25 cellular contexts compared by ENCODE assay signal in genomic region chr11:85961130-85961529, GRCh38.
DNase-seq lines count a peak whose midpoint lies in the region; ATAC-seq, FAIRE-seq and TF ChIP-seq lines count a peak whose summit lies in the region.
"Had no signal": no experiment of that assay in that cellular context is flagged by ENCODE, and none has a peak within 500 bp of the region (broad histone marks: within the 10 kb centered on the region; RNA-seq: fewer than 3 reads in every experiment).

No MANE protein-coding gene starts in this region.

- H3K27ac ChIP-seq in IMR-90 (ENCODE audit: insufficient read depth, low read length) (no peak overlapping the region), dorsolateral prefrontal cortex (peak overlapping the region in 30 of 59 donors; percentile 1 to 71 (median 33))
- H3K27ac ChIP-seq: foreskin keratinocyte, KMS-11, neutrophil, stomach, transverse colon had no signal

- H2BK20ac ChIP-seq in IMR-90 (ENCODE audit: low read depth, low read length), result no peak overlapping the region

- H3K9me3 ChIP-seq in IMR-90 (ENCODE audit: control insufficient read depth, insufficient read depth, low read length), result no peaks in the 10 kb centered on the region
- H3K9me3 ChIP-seq: BE2C, neutrophil, stomach, transverse colon had no signal

- no CpG with 5 or more reads among the region's 6 CpGs for WGBS in IMR-90 (ENCODE audit: extremely low coverage in 2 of 2, insufficient read length in 1 of 2), 2 experiments

- H4K20me1 ChIP-seq in IMR-90 (ENCODE audit: insufficient read depth, low read length), result peaks cover 30% of the 10 kb centered on the region

- H3K23ac ChIP-seq in IMR-90 (ENCODE audit: low read depth, low read length), result 0 out of 2 replicates have a peak overlapping the region, but pooled peaks have one; percentile 70

- H3K4me1 Mint-ChIP-seq in activated CD8-positive, alpha-beta memory T cell treated with anti-CD3 and anti-CD28 coated beads, Interleukin-2, amount 10 ng/mL, durations not matched to agents 7 days and 5 days, result peaks cover 17% of the 10 kb centered on the region
- peaks cover 10% of the 10 kb centered on the region for H3K4me1 Mint-ChIP-seq in osteocyte (ENCODE audit: unreplicated experiment)

- H2AFZ ChIP-seq in IMR-90 (replicated peaks; ENCODE audit: low read length, poor library complexity), result no peak overlapping the region

- no TSS peak for BruUV-seq in IMR-90 (replicated peaks; lab: Mats Ljungman, UMichigan)

- FAIRE-seq in frontal cortex (lab: Jason Lieb, UNC), result no peak
- FAIRE-seq: A204.1, TTC549 had no signal

- in situ Hi-C loops in IMR-90 (cut with MboI; ENCODE audit: low sequenced_read_pairs), result no loop called here

- H3K4me1 ChIP-seq in IMR-90 (ENCODE audit: control insufficient read depth, insufficient read depth, low read length), result peaks cover 8% of the 10 kb centered on the region

- 0 out of 2 replicates have a peak overlapping the region, but pooled peaks have one; percentile 33 for H2AK5ac ChIP-seq in IMR-90 (ENCODE audit: low read depth, low read length)

- no peak overlapping the region for H4K91ac ChIP-seq in IMR-90 (ENCODE audit: insufficient read depth, low read depth, low read length)

- no peak for TF ChIP-seq POLR2A in IMR-90 (IDR thresholded peaks at IDR 0.05; ENCODE audit: low read depth, low read length)

- no peak overlapping the region for H3K4ac ChIP-seq in IMR-90 (ENCODE audit: low read depth, low read length)

- H2AK9ac ChIP-seq in IMR-90 (replicated peaks; ENCODE audit: low read depth, low read length, poor library complexity), result no peak overlapping the region

- H3K9ac ChIP-seq in IMR-90 (ENCODE audit: low read depth, low read length), result no peak overlapping the region; the same call in 1 of the 2 replicates
- H3K9ac ChIP-seq: KMS-11 had no signal

- H3K36me3 Mint-ChIP-seq in activated CD8-positive, alpha-beta memory T cell treated with anti-CD3 and anti-CD28 coated beads, Interleukin-2, amount 10 ng/mL, durations not matched to agents 7 days and 5 days, result peaks cover 81% of the 10 kb centered on the region
- H3K36me3 Mint-ChIP-seq in osteocyte (ENCODE audit: unreplicated experiment), result peaks cover 70% of the 10 kb centered on the region

- H3K4me2 ChIP-seq in IMR-90 (ENCODE audit: low read depth, low read length), result no peak overlapping the region
- H3K4me2 ChIP-seq: KMS-11 had no signal

- H3K4me3 ChIP-seq in IMR-90 (ENCODE audit: insufficient read depth, low read depth, low read length), result no peak overlapping the region
- no peak overlapping the region for H3K4me3 ChIP-seq in dorsolateral prefrontal cortex
- H3K4me3 ChIP-seq: stomach, transverse colon had no signal

- POLR2A ChIA-PET in IMR-90 (lab: Charles Lee; ENCODE audit: unreplicated experiment), result no interaction called here

- 0 out of 4 replicates have a peak overlapping the region, but pooled peaks of 1 of the 2 experiments have one; percentile 33 for H4K8ac ChIP-seq in IMR-90 (ENCODE audit: low read depth in 2 of 2, low read length in 2 of 2)

- H3K9me1 ChIP-seq in IMR-90 (ENCODE audit: insufficient read depth, low read length), result peaks cover 16% of the 10 kb centered on the region

- peaks cover 12 to 61% of the 10 kb centered on the region in 2 experiments for H3K79me1 ChIP-seq in IMR-90 (ENCODE audit: low read depth in 1 of 2, low read length in 2 of 2)

- H3K27me3 ChIP-seq in IMR-90 (ENCODE audit: control insufficient read depth, insufficient read depth, low read length) (no peaks in the 10 kb centered on the region), dorsolateral prefrontal cortex (no peaks in the 10 kb centered on the region)
- H3K27me3 ChIP-seq: BE2C, foreskin keratinocyte, neutrophil, stomach, transverse colon had no signal

- H3K9me3 Mint-ChIP-seq in activated CD8-positive, alpha-beta memory T cell treated with anti-CD3 and anti-CD28 coated beads, Interleukin-2, amount 10 ng/mL, durations not matched to agents 7 days and 5 days (ENCODE audit: low read depth), result no peaks in the 10 kb centered on the region
- H3K9me3 Mint-ChIP-seq in osteocyte (ENCODE audit: unreplicated experiment), result no peaks in the 10 kb centered on the region
- H3K9me3 Mint-ChIP-seq: T-cell had no signal

- H3K27ac Mint-ChIP-seq in activated CD8-positive, alpha-beta memory T cell treated with anti-CD3 and anti-CD28 coated beads, Interleukin-2, amount 10 ng/mL, durations not matched to agents 7 days and 5 days, result peak overlapping the region; percentile 15
- H3K27ac Mint-ChIP-seq in osteocyte (ENCODE audit: unreplicated experiment), result peak overlapping the region; percentile 4

- TF ChIP-seq RAD21 in IMR-90 (IDR thresholded peaks at IDR 0.05; ENCODE audit: low read length), result no peak

- peaks cover 24% of the 10 kb centered on the region for H3K36me3 ChIP-seq in IMR-90 (ENCODE audit: control insufficient read depth, insufficient read depth, low read length)

- no peak for ATAC-seq in activated CD8-positive, alpha-beta memory T cell treated with anti-CD3 and anti-CD28 coated beads, Interleukin-2, amount 10 ng/mL, durations not matched to agents 7 days and 5 days
- ATAC-seq in IMR-90 (ENCODE audit: low read depth) (no peak), GM21515 (IDR thresholded peaks at IDR 0.05; ENCODE audit: unreplicated experiment) (no peak)
- ATAC-seq: HCT116, left lobe of liver, T-cell had no signal

- intact Hi-C loops in IMR-90 (cut with micrococcal nuclease), result no loop called here
- intact Hi-C loops in dorsolateral prefrontal cortex (cut with DNase I), result no loop called here

- H3K14ac ChIP-seq in IMR-90 (replicated peaks; ENCODE audit: low read depth, low read length), result 0 out of 2 replicates have a peak overlapping the region, but pooled peaks have one; percentile 58

- H2BK120ac ChIP-seq in IMR-90 (ENCODE audit: low read depth, low read length), result no peak overlapping the region

- 0 out of 3 replicates have a peak overlapping the region, but pooled peaks have one; percentile 41 for H2BK15ac ChIP-seq in IMR-90 (ENCODE audit: low read depth, low read length)

- dilution Hi-C loops in IMR-90 (cut with HindIII; ENCODE audit: low sequenced_read_pairs, unreplicated experiment), result no loop called here

- no peak overlapping the region for H3K4me3 Mint-ChIP-seq in activated CD8-positive, alpha-beta memory T cell treated with anti-CD3 and anti-CD28 coated beads, Interleukin-2, amount 10 ng/mL, durations not matched to agents 7 days and 5 days
- no peak overlapping the region for H3K4me3 Mint-ChIP-seq in osteocyte (ENCODE audit: unreplicated experiment)
- H3K4me3 Mint-ChIP-seq: T-cell had no signal

- H2BK5ac ChIP-seq in IMR-90 (ENCODE audit: low read depth, low read length, poor library complexity, severe bottlenecking), result peak overlapping the region; percentile 69

- no peak overlapping the region for H3K18ac ChIP-seq in IMR-90 (ENCODE audit: low read depth, low read length)

- DNase-seq in activated CD8-positive, alpha-beta memory T cell treated with anti-CD3 and anti-CD28 coated beads, Interleukin-2, amount 10 ng/mL, durations not matched to agents 7 days and 5 days, result no peak
- no peak for DNase-seq in activated CD8-positive, alpha-beta memory T cell treated with anti-CD3 and anti-CD28 coated beads, Interleukin-2, amount 50 U/mL, for 48 hours
- DNase-seq in IMR-90, result no peak
- no peak for DNase-seq in dorsolateral prefrontal cortex
- DNase-seq in osteocyte (ENCODE audit: extremely low spot score, unreplicated experiment), result no peak
- no peak for DNase-seq in NCI-H2107 treated with DMSO at 0.1 percent for 48 hours (lab: John Stamatoyannopoulos, UW; ENCODE audit: unreplicated experiment)
- no peak for DNase-seq in frontal cortex (ENCODE audit: low spot score in 2 of 2)
- DNase-seq: activated gamma-delta T cell treated with Interleukin-2 at 50 U/mL for 16 hours; amygdala; BE2C; DMS79; erythroblast; SHP77; stimulated activated CD4-positive, alpha-beta T cell treated with anti-CD3 and anti-CD28 coated beads, Interleukin-2, amount 100 ng/mL, for 48 hours; stomach; T-cell; transverse colon had no signal

- CTCF ChIA-PET in activated CD8-positive, alpha-beta memory T cell treated with anti-CD3 and anti-CD28 coated beads, Interleukin-2, amount 10 ng/mL, durations not matched to agents 7 days and 5 days (lab: Charles Lee), result interaction anchor here (1.0 to 1.2 kb wide), 3 partner anchors 9 to 25 kb away, joined by 3 read pairs; no protein-coding TSS in a partner anchor
- CTCF ChIA-PET in IMR-90 (lab: Yijun Ruan, JAX), result no interaction called here

- no peak overlapping the region for H4K5ac ChIP-seq in IMR-90 (ENCODE audit: low read depth, low read length)

- no peaks in the 10 kb centered on the region for H3K27me3 Mint-ChIP-seq in activated CD8-positive, alpha-beta memory T cell treated with anti-CD3 and anti-CD28 coated beads, Interleukin-2, amount 10 ng/mL, durations not matched to agents 7 days and 5 days
- H3K27me3 Mint-ChIP-seq in osteocyte (ENCODE audit: unreplicated experiment), result no peaks in the 10 kb centered on the region
- H3K27me3 Mint-ChIP-seq: T-cell had no signal

- TF ChIP-seq CTCF in IMR-90 (conservative IDR thresholded peaks at IDR 0.05; ENCODE audit: low read depth, low read length) (no peak), dorsolateral prefrontal cortex (IDR thresholded peaks at IDR 0.05 in 54 of 56, conservative IDR thresholded peaks at IDR 0.05 in 2 of 56; ENCODE audit: low read depth in 1 of 56, partially characterized antibody in 56 of 56) (no peak), osteocyte (IDR thresholded peaks at IDR 0.05) (no peak)

- H3K56ac ChIP-seq in IMR-90 (ENCODE audit: extremely low read depth, insufficient read depth, low read length), result no peak overlapping the region

TF ChIP-seq in IMR-90, 13 proteins besides CTCF, POLR2A, EP300 and RAD21 (continues in another document):
- TF ChIP-seq RCOR1 (IDR thresholded peaks at IDR 0.05; ENCODE audit: insufficient replicate concordance, low read length) (no peak), FOS (IDR thresholded peaks at IDR 0.05; ENCODE audit: low read depth, low read length) (no peak), BHLHE40 (IDR thresholded peaks at IDR 0.05; ENCODE audit: low read depth, low read length) (no peak), CEBPB (IDR thresholded peaks at IDR 0.05; ENCODE audit: low read depth, low read length) (no peak), SMC3 (IDR thresholded peaks at IDR 0.05; ENCODE audit: low read depth, low read length) (no peak), MAZ (IDR thresholded peaks at IDR 0.05; ENCODE audit: borderline replicate concordance, low read depth, low read length) (no peak), NFE2L2 (IDR thresholded peaks at IDR 0.05; ENCODE audit: low read depth, low read length) (no peak), MXI1 (IDR thresholded peaks at IDR 0.05; ENCODE audit: borderline replicate concordance, low read depth, low read length) (no peak), MAFK (IDR thresholded peaks at IDR 0.05; ENCODE audit: low read depth, low read length) (no peak)
- TF ChIP-seq, protein P1, sequence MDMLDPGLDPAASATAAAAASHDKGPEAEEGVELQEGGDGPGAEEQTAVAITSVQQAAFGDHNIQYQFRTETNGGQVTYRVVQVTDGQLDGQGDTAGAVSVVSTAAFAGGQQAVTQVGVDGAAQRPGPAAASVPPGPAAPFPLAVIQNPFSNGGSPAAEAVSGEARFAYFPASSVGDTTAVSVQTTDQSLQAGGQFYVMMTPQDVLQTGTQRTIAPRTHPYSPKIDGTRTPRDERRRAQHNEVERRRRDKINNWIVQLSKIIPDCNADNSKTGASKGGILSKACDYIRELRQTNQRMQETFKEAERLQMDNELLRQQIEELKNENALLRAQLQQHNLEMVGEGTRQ (IDR thresholded peaks at IDR 0.05; ENCODE audit: low read depth, low read length), result no peak
